Comparison of ENCODE assay signal across 1 cellular context in genomic region chr1:208098758-208099157, GRCh38.
TF ChIP-seq lines count a peak whose summit lies in the region.

No MANE protein-coding gene starts in this region.

TF ChIP-seq in GM23338, 12 proteins besides CTCF, POLR2A, EP300 and RAD21 (continued from another document):
- TF ChIP-seq ZNF462 (CRISPR knock-in tag; IDR thresholded peaks at IDR 0.05): no peak
